In the genomic region with DNA sequence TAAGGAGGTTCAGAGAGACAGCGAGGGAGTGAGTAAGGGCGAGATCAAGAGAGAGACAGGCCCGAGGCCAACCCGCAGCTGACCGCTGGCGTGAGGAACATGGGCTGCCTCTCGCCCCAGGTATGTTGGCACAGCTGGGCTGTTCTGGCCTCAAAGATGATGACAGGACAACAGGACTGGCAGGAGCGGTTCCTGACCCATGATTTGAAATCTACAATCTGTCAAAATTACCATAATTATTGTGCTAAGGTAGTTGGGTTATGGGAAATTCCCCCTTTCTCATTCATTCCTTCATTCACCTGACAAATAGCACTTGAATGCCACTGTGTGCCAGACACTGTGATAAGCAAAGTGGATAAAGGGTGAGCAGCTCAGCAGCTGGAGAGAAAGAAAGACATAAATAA, we compare ENCODE assay signal across 18 cellular contexts. TPM values are rescaled to one million over a fixed set of nuclear protein-coding genes. Genes with fewer than 3 reads are reported as not detected.
DNase-seq lines count a peak whose midpoint lies in the region; ATAC-seq and FAIRE-seq lines count a peak whose summit lies in the region.
"Had no signal": no experiment of that assay in that cellular context is flagged by ENCODE, and none has a peak within 500 bp of the region (broad histone marks: within the 10 kb centered on the region; RNA-seq: fewer than 3 reads in every experiment).

No MANE protein-coding gene starts in this region.

- H3K18ac ChIP-seq in trophoblast cell (ENCODE audit: low read length), result no peak overlapping the region

- no peak overlapping the region for H2BK120ac ChIP-seq in trophoblast cell (ENCODE audit: insufficient read depth, low read length, poor library complexity)

- H2BK5ac ChIP-seq in trophoblast cell (ENCODE audit: low read depth, low read length, poor library complexity), result no peak overlapping the region

- no peak overlapping the region for H3K14ac ChIP-seq in trophoblast cell (ENCODE audit: low read length)

- in situ Hi-C loops in HAP-1 (cut with MboI; ENCODE audit: low sequenced_read_pairs), result no loop called here

- no peaks in the 10 kb centered on the region for H3K79me2 ChIP-seq in trophoblast cell (ENCODE audit: control insufficient read depth, insufficient read depth, low read length, poor library complexity)

- H3K23ac ChIP-seq in trophoblast cell (ENCODE audit: low read length), result no peak overlapping the region

- H4K8ac ChIP-seq in trophoblast cell (ENCODE audit: low read depth, low read length), result no peak overlapping the region

- H2AFZ ChIP-seq in trophoblast cell (ENCODE audit: insufficient read depth, low read length, poor library complexity), result no peak overlapping the region

- no peak overlapping the region for H3K4ac ChIP-seq in trophoblast cell (ENCODE audit: low read depth, low read length)

- H4K91ac ChIP-seq in trophoblast cell (ENCODE audit: low read depth, low read length), result no peak overlapping the region

- H3K4me2 ChIP-seq in trophoblast cell (ENCODE audit: low read length), result no peak overlapping the region
- H3K4me2 ChIP-seq: BLaER1 treated with 17β-estradiol and CSF1 and Interleukin-3, amounts not matched to agents 10 nM and 100 nM had no signal

- peaks cover 0 to 9% of the 10 kb centered on the region in 2 experiments for H3K4me1 ChIP-seq in trophoblast cell (ENCODE audit: control insufficient read depth in 1 of 2, insufficient read depth in 2 of 2, low read length in 2 of 2)
- no peaks in the 10 kb centered on the region for H3K4me1 ChIP-seq in HAP-1

- H3K36me3 ChIP-seq in trophoblast cell (ENCODE audit: control insufficient read depth in 1 of 2, insufficient read depth in 2 of 2, low read length in 2 of 2) (no peaks in the 10 kb centered on the region), HAP-1 (replicated peaks) (no peaks in the 10 kb centered on the region)
- H3K36me3 ChIP-seq: BLaER1 treated with 17β-estradiol and CSF1 and Interleukin-3, amounts not matched to agents 10 nM and 100 nM had no signal

- no peak overlapping the region for H3K27ac ChIP-seq in trophoblast cell (ENCODE audit: low read depth, low read length)
- H3K27ac ChIP-seq: BLaER1 treated with 17β-estradiol and CSF1 and Interleukin-3, amounts not matched to agents 10 nM and 100 nM had no signal

- H3K4me3 ChIP-seq in trophoblast cell (ENCODE audit: low read depth, low read length) (no peak overlapping the region), HAP-1 (no peak overlapping the region)
- H3K4me3 ChIP-seq: BLaER1 treated with 17β-estradiol and CSF1 and Interleukin-3, amounts not matched to agents 10 nM and 100 nM; mucosa of descending colon had no signal

- H4K12ac ChIP-seq in trophoblast cell (ENCODE audit: low read depth, low read length), result no peak overlapping the region

- FAIRE-seq in urothelium cell line (lab: Jason Lieb, UNC), result no peak
- FAIRE-seq: colon had no signal

- no peaks in the 10 kb centered on the region for H3K9me3 ChIP-seq in trophoblast cell (ENCODE audit: insufficient read depth, low read depth, low read length)
- H3K9me3 ChIP-seq in HAP-1, result no peaks in the 10 kb centered on the region
- H3K9me3 ChIP-seq: BLaER1 treated with 17β-estradiol and CSF1 and Interleukin-3, amounts not matched to agents 10 nM and 100 nM; mucosa of descending colon had no signal

- no peak overlapping the region for H2BK12ac ChIP-seq in trophoblast cell (ENCODE audit: low read length)

- WGBS in trophoblast cell (ENCODE audit: extremely low coverage, insufficient coverage, insufficient read length), result no CpG with 5 or more reads among the region's 8 CpGs

- no peak overlapping the region for H3K9ac ChIP-seq in trophoblast cell (ENCODE audit: low read length)
- H3K9ac ChIP-seq: BLaER1 treated with 17β-estradiol and CSF1 and Interleukin-3, amounts not matched to agents 10 nM and 100 nM had no signal

- no peak overlapping the region for H2AK5ac ChIP-seq in trophoblast cell (ENCODE audit: low read length)

- DNase-seq in Daoy (ENCODE audit: low read depth) (peak; percentile 54), NCI-H69 (lab: John Stamatoyannopoulos, UW) (peak; percentile 94), fibroblast of peridontal ligament (ENCODE audit: extremely low read depth) (peak; percentile 45), trophoblast cell (peak; percentile 46 to 70), HAP-1 (ENCODE audit: low spot score in 2 of 2) (no peak), urothelium cell line (ENCODE audit: low spot score) (no peak)
- DNase-seq: activated T-cell treated with anti-CD3 and anti-CD28 coated beads, Interleukin-2, amount 50 U/mL, for 48 hours; GDM1; mucosa of descending colon; MV-4-11; stimulated activated CD4-positive, alpha-beta T cell treated with anti-CD3 and anti-CD28 coated beads, Interleukin-4, amount 100 ng/mL, for 24 hours had no signal

- no peaks in the 10 kb centered on the region for H3K79me1 ChIP-seq in trophoblast cell (ENCODE audit: low read length)

- no peak for ATAC-seq in GM18868 (IDR thresholded peaks at IDR 0.05; ENCODE audit: unreplicated experiment)
- ATAC-seq in HG02884 (IDR thresholded peaks at IDR 0.05; ENCODE audit: unreplicated experiment), result no peak
- ATAC-seq: mucosa of descending colon; stimulated activated memory B cell treated with anti-CD40 and anti-IgM and Interleukin-4, amounts not matched to agents 10 μg/mL and 1 μg/mL and 100 μg/mL, for 72 hours had no signal

- H3K27me3 ChIP-seq in trophoblast cell (ENCODE audit: insufficient read depth, low read length) (no peaks in the 10 kb centered on the region), HAP-1 (ENCODE audit: low read depth) (no peaks in the 10 kb centered on the region)
- H3K27me3 ChIP-seq: BLaER1 treated with 17β-estradiol and CSF1 and Interleukin-3, amounts not matched to agents 10 nM and 100 nM had no signal

RNA-seq across cellular contexts. Expression of a gene that starts 5.1 kb away (rescaled TPM):
- total RNA-seq in Daoy (2014; rRNA removed; shearing (Covaris generic)), result 0.11 TPM in 1 of 2 replicates, not detected in the other
- polyA plus RNA-seq in trophoblast cell (2013), result 26.2 and 28.2 TPM in 2 replicates
- total RNA-seq: HT1080, pulmonary artery endothelial cell had no signal

RNA-seq across cellular contexts. Expression of a gene that starts 24.5 kb away (rescaled TPM):
- total RNA-seq in Daoy (2014; rRNA removed; shearing (Covaris generic)), result 58.5 and 60.9 TPM in 2 replicates
- polyA plus RNA-seq in trophoblast cell (2013), result 30.6 and 32.7 TPM in 2 replicates

RNA-seq across cellular contexts. Expression of a gene that starts 28.3 kb away (rescaled TPM):
- total RNA-seq in Daoy (2014; rRNA removed; shearing (Covaris generic)), result 0.83 and 1.4 TPM in 2 replicates
- polyA plus RNA-seq in trophoblast cell (2013), result 0.68 and 0.78 TPM in 2 replicates

RNA-seq across cellular contexts. Expression of a gene that starts 42.7 kb away (rescaled TPM):
- total RNA-seq in Daoy (2014; rRNA removed; shearing (Covaris generic)), result 2.3 and 4.6 TPM in 2 replicates
- polyA plus RNA-seq in trophoblast cell (2013), result 4.7 and 4.8 TPM in 2 replicates

Comparison
In these comparisons a context has a peak if more than half of its experiments do, and no peak if none do; other contexts are left out.
1. DNase-seq: peak in Daoy (single experiment), NCI-H69 (single experiment), fibroblast of peridontal ligament (single experiment) and trophoblast cell (2 of 2); none in HAP-1 (0 of 2) and urothelium cell line (single experiment).